In genomic region chr9:127180457-127181314, GRCh38 we compare ENCODE assay signal across 18 cellular contexts. TPM values are rescaled to one million over a fixed set of nuclear protein-coding genes. Genes with fewer than 3 reads are reported as not detected.
A peak's percentile ranks its signal among the peaks of the same experiment; 100 is the strongest.
DNase-seq lines count a peak whose midpoint lies in the region; ATAC-seq and TF ChIP-seq lines count a peak whose summit lies in the region.
"Had no signal": no experiment of that assay in that cellular context is flagged by ENCODE, and none has a peak within 500 bp of the region (broad histone marks: within the 10 kb centered on the region; RNA-seq: fewer than 3 reads in every experiment).

No MANE protein-coding gene starts in this region.

- no peak overlapping the region for H3K4me3 Mint-ChIP-seq in nephron progenitor cell
- H3K4me3 Mint-ChIP-seq: activated CD4-positive, alpha-beta T cell treated with anti-CD3 and anti-CD28 coated beads, Interleukin-2, amount 10 ng/mL, durations not matched to agents 7 days and 5 days; dendritic cell treated with granulocyte-macrophage colony-stimulating factor and Interleukin-4, amounts not matched to agents 40 ng/mL and 50 ng/mL, for 4 days; stimulated activated naive CD8-positive, alpha-beta T cell treated with anti-CD3 and anti-CD28 coated beads, Interleukin-15, Interleukin-2, amounts not matched to agents 100 ng/mL and 50 ng/mL, for 24 hours had no signal

- H3K4me1 Mint-ChIP-seq in nephron progenitor cell: peaks cover 56% of the 10 kb centered on the region
- H3K4me1 Mint-ChIP-seq: activated CD4-positive, alpha-beta T cell treated with anti-CD3 and anti-CD28 coated beads, Interleukin-2, amount 10 ng/mL, durations not matched to agents 7 days and 5 days had no signal

- intact Hi-C loops in left ventricle myocardium inferior (cut with micrococcal nuclease) (no loop called here), Right ventricle myocardium superior (cut with DNase I) (no loop called here), colonic mucosa (cut with DNase I) (no loop called here), vagina (cut with DNase I) (no loop called here)

- H3K4me3 ChIP-seq in left ventricle myocardium inferior: no peak overlapping the region
- no peak overlapping the region for H3K4me3 ChIP-seq in colonic mucosa
- H3K4me3 ChIP-seq in vagina: no peak overlapping the region
- H3K4me3 ChIP-seq: esophagus squamous epithelium, prostate gland, SJCRH30 had no signal

- no peaks in the 10 kb centered on the region for H3K9me3 Mint-ChIP-seq in nephron progenitor cell
- H3K9me3 Mint-ChIP-seq: activated CD4-positive, alpha-beta T cell treated with anti-CD3 and anti-CD28 coated beads, Interleukin-2, amount 10 ng/mL, durations not matched to agents 7 days and 5 days; dendritic cell treated with granulocyte-macrophage colony-stimulating factor and Interleukin-4, amounts not matched to agents 40 ng/mL and 50 ng/mL, for 4 days; stimulated activated naive CD8-positive, alpha-beta T cell treated with anti-CD3 and anti-CD28 coated beads, Interleukin-15, Interleukin-2, amounts not matched to agents 100 ng/mL and 50 ng/mL, for 24 hours had no signal

- DNase-seq in left ventricle myocardium inferior: peak; percentile 7
- no peak for DNase-seq in Right ventricle myocardium superior
- DNase-seq in colonic mucosa: peak; percentile 12
- no peak for DNase-seq in nephron progenitor cell
- peak in 1 of 2 donors; percentile 86 for DNase-seq in vagina (ENCODE audit: extremely low spot score in 2 of 2)
- DNase-seq: activated CD4-positive, alpha-beta T cell treated with anti-CD3 and anti-CD28 coated beads, Interleukin-2, amount 10 ng/mL, durations not matched to agents 7 days and 5 days; anterior cingulate cortex; esophagus squamous epithelium; KG1; NCI-H1105 treated with DMSO at 0.1 percent for 48 hours; SJCRH30 had no signal

- no peaks in the 10 kb centered on the region for H3K27me3 ChIP-seq in left ventricle myocardium inferior (ENCODE audit: low read depth)
- no peaks in the 10 kb centered on the region for H3K27me3 ChIP-seq in colonic mucosa
- no peaks in the 10 kb centered on the region for H3K27me3 ChIP-seq in vagina
- H3K27me3 ChIP-seq: esophagus squamous epithelium, SJCRH30 had no signal

- no peak for ATAC-seq in Right ventricle myocardium superior (ENCODE audit: poor library complexity)
- ATAC-seq in GM18519 (IDR thresholded peaks at IDR 0.05; ENCODE audit: low FRiP score, unreplicated experiment): no peak
- ATAC-seq in HG03565 (IDR thresholded peaks at IDR 0.05; ENCODE audit: unreplicated experiment): no peak
- no peak for ATAC-seq in GM18498 (IDR thresholded peaks at IDR 0.05; ENCODE audit: unreplicated experiment)

- peaks cover 9% of the 10 kb centered on the region for H3K27me3 Mint-ChIP-seq in nephron progenitor cell (ENCODE audit: low read depth, poor library complexity)
- H3K27me3 Mint-ChIP-seq: activated CD4-positive, alpha-beta T cell treated with anti-CD3 and anti-CD28 coated beads, Interleukin-2, amount 10 ng/mL, durations not matched to agents 7 days and 5 days; stimulated activated naive CD8-positive, alpha-beta T cell treated with anti-CD3 and anti-CD28 coated beads, Interleukin-15, Interleukin-2, amounts not matched to agents 100 ng/mL and 50 ng/mL, for 24 hours had no signal

- no peak overlapping the region for H3K27ac ChIP-seq in left ventricle myocardium inferior (replicated peaks)
- H3K27ac ChIP-seq in colonic mucosa: no peak overlapping the region
- peak overlapping the region; percentile 4 for H3K27ac ChIP-seq in vagina
- H3K27ac ChIP-seq: SJCRH30 had no signal

- no peaks in the 10 kb centered on the region for H3K9me3 ChIP-seq in left ventricle myocardium inferior (replicated peaks)
- no peaks in the 10 kb centered on the region for H3K9me3 ChIP-seq in colonic mucosa
- H3K9me3 ChIP-seq in vagina: no peaks in the 10 kb centered on the region
- H3K9me3 ChIP-seq: esophagus squamous epithelium, prostate gland, SJCRH30 had no signal

- H3K36me3 ChIP-seq in left ventricle myocardium inferior: no peaks in the 10 kb centered on the region
- H3K36me3 ChIP-seq in colonic mucosa: no peaks in the 10 kb centered on the region
- H3K36me3 ChIP-seq in vagina: no peaks in the 10 kb centered on the region
- H3K36me3 ChIP-seq: esophagus squamous epithelium, prostate gland, SJCRH30 had no signal

- TF ChIP-seq CTCF in left ventricle myocardium inferior (IDR thresholded peaks at IDR 0.05; ENCODE audit: borderline replicate concordance): no peak
- no peak for TF ChIP-seq CTCF in colonic mucosa (IDR thresholded peaks at IDR 0.05)
- TF ChIP-seq CTCF in nephron progenitor cell (IDR thresholded peaks at IDR 0.05): no peak
- TF ChIP-seq CTCF in vagina (IDR thresholded peaks at IDR 0.05): no peak

- peak overlapping the region; percentile 42 for H3K27ac Mint-ChIP-seq in nephron progenitor cell
- H3K27ac Mint-ChIP-seq: activated CD4-positive, alpha-beta T cell treated with anti-CD3 and anti-CD28 coated beads, Interleukin-2, amount 10 ng/mL, durations not matched to agents 7 days and 5 days; dendritic cell treated with granulocyte-macrophage colony-stimulating factor and Interleukin-4, amounts not matched to agents 40 ng/mL and 50 ng/mL, for 4 days; stimulated activated naive CD8-positive, alpha-beta T cell treated with anti-CD3 and anti-CD28 coated beads, Interleukin-15, Interleukin-2, amounts not matched to agents 100 ng/mL and 50 ng/mL, for 24 hours had no signal

- TF ChIP-seq POLR2A in vagina (IDR thresholded peaks at IDR 0.05): no peak

- no peaks in the 10 kb centered on the region for H3K36me3 Mint-ChIP-seq in nephron progenitor cell (ENCODE audit: low read depth)

- H3K9ac ChIP-seq in colonic mucosa (ENCODE audit: low read depth in 2 of 2, low read length in 2 of 2): no peak overlapping the region

- peaks cover 65% of the 10 kb centered on the region for H3K4me1 ChIP-seq in left ventricle myocardium inferior
- H3K4me1 ChIP-seq in colonic mucosa: no peaks in the 10 kb centered on the region
- peaks cover 66% of the 10 kb centered on the region for H3K4me1 ChIP-seq in vagina

RNA-seq across cellular contexts. Expression of gene ANGPTL2, which starts 58.3 kb away (rescaled TPM):
- 35.7 TPM for total RNA-seq in left ventricle myocardium inferior
- 32.6 TPM for total RNA-seq in Right ventricle myocardium superior
- total RNA-seq in colonic mucosa: 10 to 100 TPM in 1 of 2 donors, 1 to 10 TPM in 1; 2.7 to 15.1 TPM
- 65.8 TPM for total RNA-seq in vagina
- total RNA-seq: activated CD4-positive, alpha-beta T cell treated with anti-CD3 and anti-CD28 coated beads, Interleukin-2, amount 10 ng/mL, durations not matched to agents 7 days and 5 days; T-helper 2 cell treated with Interferon-gamma antibody and Interleukin-4, amounts not matched to agents 100 ng/mL and 5 ng/mL, for 36 hours had no signal

Comparison
In these comparisons a context has a peak if more than half of its experiments do, and no peak if none do; other contexts are left out.
1. DNase-seq: peak in left ventricle myocardium inferior (single experiment) and colonic mucosa (single experiment); none in Right ventricle myocardium superior (single experiment) and nephron progenitor cell (single experiment).